In genomic region chr20:11103866-11104265, GRCh38 we compare ENCODE assay signal across 23 cellular contexts.
A peak's percentile ranks its signal among the peaks of the same experiment; 100 is the strongest.
DNase-seq lines count a peak whose midpoint lies in the region; ATAC-seq and TF ChIP-seq lines count a peak whose summit lies in the region.
"Had no signal": no experiment of that assay in that cellular context is flagged by ENCODE, and none has a peak within 500 bp of the region (broad histone marks: within the 10 kb centered on the region; RNA-seq: fewer than 3 reads in every experiment).

No MANE protein-coding gene starts in this region.

- H3K4me1 Mint-ChIP-seq in dendritic cell treated with granulocyte-macrophage colony-stimulating factor and Interleukin-4, amounts not matched to agents 40 ng/mL and 50 ng/mL, for 4 days (ENCODE audit: low read depth) = peaks cover 30% of the 10 kb centered on the region
- no peaks in the 10 kb centered on the region for H3K4me1 Mint-ChIP-seq in naive thymus-derived CD8-positive, alpha-beta T cell

- TF ChIP-seq CTCF in fibroblast of villous mesenchyme (IDR thresholded peaks at IDR 0.05; ENCODE audit: insufficient read depth, low read depth, low read length) = no peak

- H3K36me3 Mint-ChIP-seq in dendritic cell treated with granulocyte-macrophage colony-stimulating factor and Interleukin-4, amounts not matched to agents 40 ng/mL and 50 ng/mL, for 4 days (ENCODE audit: low read depth) = peaks cover 10% of the 10 kb centered on the region
- no peaks in the 10 kb centered on the region for H3K36me3 Mint-ChIP-seq in naive thymus-derived CD8-positive, alpha-beta T cell

- peaks cover 6% of the 10 kb centered on the region for H3K9me3 Mint-ChIP-seq in dendritic cell treated with granulocyte-macrophage colony-stimulating factor and Interleukin-4, amounts not matched to agents 40 ng/mL and 50 ng/mL, for 4 days
- H3K9me3 Mint-ChIP-seq in naive thymus-derived CD8-positive, alpha-beta T cell = peaks cover 0 to 15% (median 3%) of the 10 kb centered on the region in 9 donors

- no peaks in the 10 kb centered on the region for H3K27me3 Mint-ChIP-seq in dendritic cell treated with granulocyte-macrophage colony-stimulating factor and Interleukin-4, amounts not matched to agents 40 ng/mL and 50 ng/mL, for 4 days
- H3K27me3 Mint-ChIP-seq in naive thymus-derived CD8-positive, alpha-beta T cell = peaks cover 0 to 4% (median 0%) of the 10 kb centered on the region in 5 donors
- H3K27me3 Mint-ChIP-seq: CD4-positive, alpha-beta T cell had no signal

- no peak overlapping the region for H3K4me3 Mint-ChIP-seq in dendritic cell treated with granulocyte-macrophage colony-stimulating factor and Interleukin-4, amounts not matched to agents 40 ng/mL and 50 ng/mL, for 4 days
- no peak overlapping the region for H3K4me3 Mint-ChIP-seq in naive thymus-derived CD8-positive, alpha-beta T cell
- H3K4me3 Mint-ChIP-seq: CD4-positive, alpha-beta T cell; HFFc6 had no signal

- DNase-seq in EL (peak; percentile 18), amniotic epithelial cell (ENCODE audit: low read depth) (peak; percentile 59), fibroblast of villous mesenchyme (ENCODE audit: low read depth) (peak; percentile 9)
- no peak for DNase-seq in naive thymus-derived CD8-positive, alpha-beta T cell
- DNase-seq: AML-193; CD4-positive, alpha-beta T cell; GOT3; HFFc6; MM.1S; NCI-H1417; NCI-H1694; NCI-H2029 treated with DMSO at 0.1 percent for 48 hours; NCI-H2171; NCI-H226; NCI-H510A; NCI-H69; SHP77 had no signal

- peak overlapping the region; percentile 89 for H3K27ac Mint-ChIP-seq in dendritic cell treated with granulocyte-macrophage colony-stimulating factor and Interleukin-4, amounts not matched to agents 40 ng/mL and 50 ng/mL, for 4 days
- H3K27ac Mint-ChIP-seq in naive thymus-derived CD8-positive, alpha-beta T cell = no peak overlapping the region
- H3K27ac Mint-ChIP-seq: CD4-positive, alpha-beta T cell; HFFc6 had no signal

- ATAC-seq in HG03432 (IDR thresholded peaks at IDR 0.05; ENCODE audit: unreplicated experiment) = no peak
- no peak for ATAC-seq in GM21737 (IDR thresholded peaks at IDR 0.05; ENCODE audit: unreplicated experiment)
- ATAC-seq in naive thymus-derived CD8-positive, alpha-beta T cell = no peak
- no peak for ATAC-seq in GM21576 (IDR thresholded peaks at IDR 0.05; ENCODE audit: unreplicated experiment)

- no peak overlapping the region for H3K4me3 ChIP-seq in fibroblast of villous mesenchyme (ENCODE audit: low read depth, low read length)
- H3K4me3 ChIP-seq: BLaER1 treated with 17β-estradiol and CSF1 and Interleukin-3, amounts not matched to agents 10 nM and 100 nM; HAP-1 had no signal

- intact Hi-C loops in dendritic cell treated with granulocyte-macrophage colony-stimulating factor and Interleukin-4, amounts not matched to agents 40 ng/mL and 50 ng/mL, for 4 days (cut with micrococcal nuclease) = loop anchor here (10.0 kb wide), 1 partner anchor 61 kb away; no protein-coding TSS in a partner anchor

- POLR2A ChIA-PET in naive thymus-derived CD8-positive, alpha-beta T cell (lab: Charles Lee) = no interaction called here

Comparison
In these comparisons a context has a peak if more than half of its experiments do, and no peak if none do; other contexts are left out.
1. DNase-seq: peak in EL (single experiment), amniotic epithelial cell (single experiment) and fibroblast of villous mesenchyme (single experiment); none in naive thymus-derived CD8-positive, alpha-beta T cell (0 of 10).